Comparison of ENCODE assay signal across 8 cellular contexts in genomic region chr12:50925342-50925651, GRCh38. TPM values are rescaled to one million over a fixed set of nuclear protein-coding genes. Genes with fewer than 3 reads are reported as not detected.
DNase-seq lines count a peak whose midpoint lies in the region; ATAC-seq and TF ChIP-seq lines count a peak whose summit lies in the region.

No MANE protein-coding gene starts in this region.

- no peaks in the 10 kb centered on the region for H3K9me3 Mint-ChIP-seq in activated T-cell treated with anti-CD3 and anti-CD28 coated beads, Interleukin-2, amount 50 U/mL, for 4 hours
- H3K9me3 Mint-ChIP-seq in activated naive CD8-positive, alpha-beta T cell (ENCODE audit: low read depth) = no peaks in the 10 kb centered on the region
- no peaks in the 10 kb centered on the region for H3K9me3 Mint-ChIP-seq in activated naive CD4-positive, alpha-beta T cell treated with anti-CD3 and anti-CD28 coated beads for 36 hours

- no peaks in the 10 kb centered on the region for H3K36me3 Mint-ChIP-seq in activated T-cell treated with anti-CD3 and anti-CD28 coated beads, Interleukin-2, amount 50 U/mL, for 4 hours (ENCODE audit: insufficient read depth)
- no peaks in the 10 kb centered on the region for H3K36me3 Mint-ChIP-seq in activated naive CD8-positive, alpha-beta T cell
- H3K36me3 Mint-ChIP-seq in activated naive CD4-positive, alpha-beta T cell treated with anti-CD3 and anti-CD28 coated beads for 36 hours (ENCODE audit: low read depth) = no peaks in the 10 kb centered on the region

- no peak for DNase-seq in activated T-cell treated with anti-CD3 and anti-CD28 coated beads, Interleukin-2, amount 50 U/mL, for 4 hours
- DNase-seq in activated T-cell treated with anti-CD3 and anti-CD28 coated beads for 4 hours = no peak
- peak; percentile 75 for DNase-seq in spleen
- DNase-seq in AG08396 (ENCODE audit: low spot score) = no peak
- DNase-seq in activated effector memory CD4-positive, alpha-beta T cell treated with Interleukin-2 at 50 U/mL for 16 hours = no peak
- no peak for DNase-seq in activated naive CD4-positive, alpha-beta T cell treated with anti-CD3 and anti-CD28 coated beads for 36 hours

- H3K27ac Mint-ChIP-seq in activated naive CD8-positive, alpha-beta T cell = peak overlapping the region; percentile 70
- H3K27ac Mint-ChIP-seq in activated naive CD4-positive, alpha-beta T cell treated with anti-CD3 and anti-CD28 coated beads for 36 hours = no peak overlapping the region

- H3K4me3 ChIP-seq in iPS-11a (ENCODE audit: low read depth, low read length) = peak overlapping the region; percentile 64
- H3K4me3 ChIP-seq in spleen = peak overlapping the region; percentile 66 to 92 (median 82)

- CTCF ChIA-PET in activated naive CD4-positive, alpha-beta T cell treated with anti-CD3 and anti-CD28 coated beads for 36 hours (lab: Charles Lee) = interaction anchor here (1.1 to 1.5 kb wide), 2 partner anchors 10 to 11 kb away, joined by 4 read pairs; no protein-coding TSS in a partner anchor

- H3K4me1 Mint-ChIP-seq in activated T-cell treated with anti-CD3 and anti-CD28 coated beads, Interleukin-2, amount 50 U/mL, for 4 hours (ENCODE audit: low read depth) = peaks cover 27% of the 10 kb centered on the region
- H3K4me1 Mint-ChIP-seq in activated naive CD8-positive, alpha-beta T cell (ENCODE audit: low read depth) = peaks cover 45% of the 10 kb centered on the region
- peaks cover 19% of the 10 kb centered on the region for H3K4me1 Mint-ChIP-seq in activated naive CD4-positive, alpha-beta T cell treated with anti-CD3 and anti-CD28 coated beads for 36 hours (ENCODE audit: low read depth)

- peaks cover 32 to 93% (median 58%) of the 10 kb centered on the region in 6 donors for H3K4me1 ChIP-seq in spleen

- H3K9me3 ChIP-seq in spleen = no peaks in the 10 kb centered on the region

- no peak for TF ChIP-seq POLR2A in spleen (IDR thresholded peaks at IDR 0.05)

- WGBS in spleen, 5 donors = 7 to 10% (median 10%) methylated on average over 7 of the region's 7 CpGs

- H3K27me3 Mint-ChIP-seq in activated T-cell treated with anti-CD3 and anti-CD28 coated beads, Interleukin-2, amount 50 U/mL, for 4 hours (ENCODE audit: low read depth) = no peaks in the 10 kb centered on the region
- H3K27me3 Mint-ChIP-seq in activated naive CD8-positive, alpha-beta T cell = no peaks in the 10 kb centered on the region
- H3K27me3 Mint-ChIP-seq in activated naive CD4-positive, alpha-beta T cell treated with anti-CD3 and anti-CD28 coated beads for 36 hours (ENCODE audit: low read depth) = no peaks in the 10 kb centered on the region

- no peaks in the 10 kb centered on the region for H3K27me3 ChIP-seq in spleen (replicated peaks in 1 of 7)

- no peak for ATAC-seq in activated T-cell treated with anti-CD3 and anti-CD28 coated beads, Interleukin-2, amount 50 U/mL, for 4 hours

- H3K36me3 ChIP-seq in spleen = peaks cover 0 to 23% (median 7%) of the 10 kb centered on the region in 6 donors

- H3K27ac ChIP-seq in spleen = peak overlapping the region; percentile 73 to 95 (median 90)

- TF ChIP-seq CTCF in spleen (IDR thresholded peaks at IDR 0.05 in 8 of 11, conservative IDR thresholded peaks at IDR 0.05 in 3 of 11) = no peak

- intact Hi-C loops in spleen (cut with DNase I; ENCODE audit: low total_unique reads) = loop anchor here (10.0 kb wide), 2 partner anchors 60 to 160 kb away; partner anchors contain the start of gene ATF1
- intact Hi-C loops in activated naive CD4-positive, alpha-beta T cell treated with anti-CD3 and anti-CD28 coated beads for 36 hours (cut with micrococcal nuclease) = no loop called here

- H3K4me3 Mint-ChIP-seq in activated T-cell treated with anti-CD3 and anti-CD28 coated beads, Interleukin-2, amount 50 U/mL, for 4 hours = peak overlapping the region; percentile 73
- H3K4me3 Mint-ChIP-seq in activated naive CD8-positive, alpha-beta T cell = peak overlapping the region; percentile 79
- H3K4me3 Mint-ChIP-seq in activated naive CD4-positive, alpha-beta T cell treated with anti-CD3 and anti-CD28 coated beads for 36 hours = no peak overlapping the region

RNA-seq across cellular contexts. Expression of gene HIGD1C, which starts 27.0 kb away (rescaled TPM):
- total RNA-seq in activated T-cell treated with anti-CD3 and anti-CD28 coated beads, Interleukin-2, amount 50 U/mL, for 4 hours = not detected
- not detected for total RNA-seq in spleen
- not detected for polyA plus RNA-seq in spleen
- not detected for total RNA-seq in activated naive CD4-positive, alpha-beta T cell treated with anti-CD3 and anti-CD28 coated beads for 36 hours
